In genomic region chr7:45044333-45044732, GRCh38 we compare ENCODE assay signal across 18 cellular contexts.
"Had no signal": no experiment of that assay in that cellular context is flagged by ENCODE, and none has a peak within 500 bp of the region (broad histone marks: within the 10 kb centered on the region; RNA-seq: fewer than 3 reads in every experiment).

No MANE protein-coding gene starts in this region.

- H3K4me1 ChIP-seq: left lung, right atrium auricular region had no signal

- FAIRE-seq: colon, keratinocyte had no signal

- H3K27ac Mint-ChIP-seq: activated CD8-positive, alpha-beta memory T cell treated with anti-CD3 and anti-CD28 coated beads, Interleukin-2, amount 10 ng/mL, durations not matched to agents 7 days and 5 days; nephron; type B pancreatic cell had no signal

- H3K27me3 ChIP-seq: left lung, right atrium auricular region had no signal

- H3K4me3 ChIP-seq: left lung, right atrium auricular region had no signal

- ATAC-seq: activated CD4-positive, CD25-positive, alpha-beta regulatory T cell treated with anti-CD3 and anti-CD28 coated beads, Interleukin-2, amount 50 U/mL, for 24 hours; activated CD8-positive, alpha-beta memory T cell treated with anti-CD3 and anti-CD28 coated beads, Interleukin-2, amount 10 ng/mL, durations not matched to agents 7 days and 5 days; activated T-cell treated with anti-CD3 and anti-CD28 coated beads, Interleukin-2, amount 50 U/mL, for 4 hours; esophagus mucosa; left lung had no signal

- H3K27me3 Mint-ChIP-seq: activated CD8-positive, alpha-beta memory T cell treated with anti-CD3 and anti-CD28 coated beads, Interleukin-2, amount 10 ng/mL, durations not matched to agents 7 days and 5 days; stimulated activated naive CD8-positive, alpha-beta T cell treated with anti-CD3 and anti-CD28 coated beads, Interleukin-15, Interleukin-2, amounts not matched to agents 100 ng/mL and 50 ng/mL, for 24 hours; type B pancreatic cell had no signal

- H3K4me1 Mint-ChIP-seq: nephron had no signal

- H3K9me3 Mint-ChIP-seq: activated T-cell treated with anti-CD3 and anti-CD28 coated beads, Interleukin-2, amount 50 U/mL, for 4 hours; nephron; stimulated activated naive CD8-positive, alpha-beta T cell treated with anti-CD3 and anti-CD28 coated beads, Interleukin-15, Interleukin-2, amounts not matched to agents 100 ng/mL and 50 ng/mL, for 24 hours; type B pancreatic cell had no signal

- H3K27ac ChIP-seq: left lung, right atrium auricular region had no signal

- H3K4me3 Mint-ChIP-seq: activated CD8-positive, alpha-beta memory T cell treated with anti-CD3 and anti-CD28 coated beads, Interleukin-2, amount 10 ng/mL, durations not matched to agents 7 days and 5 days; activated T-cell treated with anti-CD3 and anti-CD28 coated beads, Interleukin-2, amount 50 U/mL, for 4 hours; nephron; stimulated activated naive CD8-positive, alpha-beta T cell treated with anti-CD3 and anti-CD28 coated beads, Interleukin-15, Interleukin-2, amounts not matched to agents 100 ng/mL and 50 ng/mL, for 24 hours; type B pancreatic cell had no signal

- DNase-seq: activated CD4-positive, alpha-beta T cell treated with anti-CD3 and anti-CD28 coated beads, Interleukin-2, amount 50 U/mL, for 4 hours; activated CD8-positive, alpha-beta memory T cell treated with anti-CD3 and anti-CD28 coated beads, Interleukin-2, amount 10 ng/mL, durations not matched to agents 7 days and 5 days; activated gamma-delta T cell treated with Interleukin-2 at 50 U/mL for 16 hours; activated T-cell treated with anti-CD3 and anti-CD28 coated beads, Interleukin-2, amount 50 U/mL, for 4 hours; amniotic stem cell; left lung; mammary epithelial cell; occipital lobe; stimulated activated CD4-positive, alpha-beta T cell treated with anti-CD3 and anti-CD28 coated beads, Interleukin-4, amount 100 ng/mL, for 24 hours; T-helper 9 cell had no signal

- H3K9me3 ChIP-seq: left lung, right atrium auricular region had no signal
